Comparison of ENCODE assay signal across 17 cellular contexts in the genomic region with DNA sequence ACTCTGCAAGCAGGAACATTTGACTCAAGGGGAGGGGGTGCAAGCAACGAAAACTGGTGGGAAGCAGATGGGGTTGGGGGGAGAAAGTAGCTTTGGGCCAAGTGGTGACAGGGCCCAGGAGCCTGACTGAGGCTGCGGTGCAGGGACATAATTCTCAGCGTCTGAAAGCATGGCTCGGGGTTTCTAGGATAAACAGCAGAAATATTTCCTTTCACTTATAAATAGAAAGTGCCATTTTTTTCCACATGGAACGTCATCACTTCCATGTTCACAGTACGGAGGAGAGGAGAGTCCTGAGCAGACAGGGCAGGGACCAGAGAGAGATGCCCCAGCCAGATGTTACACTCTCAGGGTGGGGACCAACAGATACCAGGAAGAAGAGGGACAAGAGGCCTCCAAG.
DNase-seq lines count a peak whose midpoint lies in the region; TF ChIP-seq lines count a peak whose summit lies in the region.
"Had no signal": no experiment of that assay in that cellular context is flagged by ENCODE, and none has a peak within 500 bp of the region (broad histone marks: within the 10 kb centered on the region; RNA-seq: fewer than 3 reads in every experiment).

No MANE protein-coding gene starts in this region.

- no peak for TF ChIP-seq POLR2A in suprapubic skin (IDR thresholded peaks at IDR 0.05)

- H3K27me3 ChIP-seq in layer of hippocampus (ENCODE audit: control insufficient read depth, insufficient read depth, low read length) (no peaks in the 10 kb centered on the region), suprapubic skin (no peaks in the 10 kb centered on the region)
- H3K27me3 ChIP-seq: Peyer's patch had no signal

- H3K9me3 ChIP-seq in suprapubic skin: no peaks in the 10 kb centered on the region
- H3K9me3 ChIP-seq: Peyer's patch had no signal

- DNase-seq in GM04504 (ENCODE audit: low read depth): peak; percentile 38
- peak; percentile 91 for DNase-seq in coronary artery (ENCODE audit: low spot score)
- no peak for DNase-seq in suprapubic skin (ENCODE audit: low spot score in 2 of 2)
- no peak for DNase-seq in nephron progenitor cell
- no peak for DNase-seq in ecto neural progenitor cell (ENCODE audit: low spot score)
- no peak for DNase-seq in C1 segment of cervical spinal cord (lab: John Stamatoyannopoulos, UW)
- DNase-seq in activated CD4-positive, alpha-beta T cell treated with anti-CD3 and anti-CD28 coated beads, Interleukin-2, amount 10 ng/mL, durations not matched to agents 7 days and 5 days: no peak
- DNase-seq: activated CD8-positive, alpha-beta T cell treated with anti-CD3 and anti-CD28 coated beads, Interleukin-2, amount 10 ng/mL, durations not matched to agents 7 days and 5 days; activated naive CD4-positive, alpha-beta T cell; foreskin melanocyte; NCI-H510A treated with DMSO at 0.1 percent for 48 hours; stimulated activated CD4-positive, alpha-beta T cell treated with anti-CD3 and anti-CD28 coated beads, Interleukin-2, amount 100 ng/mL, for 48 hours; T1000 had no signal

- WGBS in suprapubic skin: 68% methylated on average over 6 of the region's 6 CpGs

- H3K27me3 Mint-ChIP-seq in nephron progenitor cell (ENCODE audit: low read depth, poor library complexity): no peaks in the 10 kb centered on the region
- H3K27me3 Mint-ChIP-seq in activated CD4-positive, alpha-beta T cell treated with anti-CD3 and anti-CD28 coated beads, Interleukin-2, amount 10 ng/mL, durations not matched to agents 7 days and 5 days: peaks cover 14% of the 10 kb centered on the region

- no peak overlapping the region for H3K4me3 Mint-ChIP-seq in nephron progenitor cell
- no peak overlapping the region for H3K4me3 Mint-ChIP-seq in activated CD4-positive, alpha-beta T cell treated with anti-CD3 and anti-CD28 coated beads, Interleukin-2, amount 10 ng/mL, durations not matched to agents 7 days and 5 days
- H3K4me3 Mint-ChIP-seq: activated CD8-positive, alpha-beta T cell treated with anti-CD3 and anti-CD28 coated beads, Interleukin-2, amount 10 ng/mL, durations not matched to agents 7 days and 5 days; IgD-negative memory B cell; stimulated activated effector memory CD8-positive, alpha-beta T cell treated with anti-CD3 and anti-CD28 coated beads, Interleukin-12 subunit alpha, Interleukin-12 subunit beta, amount 100 ng/mL, for 72 hours had no signal

- TF ChIP-seq CTCF in coronary artery (IDR thresholded peaks at IDR 0.05): no peak
- no peak for TF ChIP-seq CTCF in suprapubic skin (IDR thresholded peaks at IDR 0.05)
- no peak for TF ChIP-seq CTCF in nephron progenitor cell (IDR thresholded peaks at IDR 0.05)

- peaks cover 39% of the 10 kb centered on the region for H3K4me1 ChIP-seq in suprapubic skin

- no peak overlapping the region for H3K27ac Mint-ChIP-seq in nephron progenitor cell
- no peak overlapping the region for H3K27ac Mint-ChIP-seq in activated CD4-positive, alpha-beta T cell treated with anti-CD3 and anti-CD28 coated beads, Interleukin-2, amount 10 ng/mL, durations not matched to agents 7 days and 5 days
- H3K27ac Mint-ChIP-seq: activated CD8-positive, alpha-beta T cell treated with anti-CD3 and anti-CD28 coated beads, Interleukin-2, amount 10 ng/mL, durations not matched to agents 7 days and 5 days; stimulated activated effector memory CD8-positive, alpha-beta T cell treated with anti-CD3 and anti-CD28 coated beads, Interleukin-12 subunit alpha, Interleukin-12 subunit beta, amount 100 ng/mL, for 72 hours had no signal

- no peaks in the 10 kb centered on the region for H3K9me3 Mint-ChIP-seq in nephron progenitor cell
- H3K9me3 Mint-ChIP-seq in activated CD4-positive, alpha-beta T cell treated with anti-CD3 and anti-CD28 coated beads, Interleukin-2, amount 10 ng/mL, durations not matched to agents 7 days and 5 days: peaks cover 3% of the 10 kb centered on the region
- H3K9me3 Mint-ChIP-seq: IgD-negative memory B cell; stimulated activated effector memory CD8-positive, alpha-beta T cell treated with anti-CD3 and anti-CD28 coated beads, Interleukin-12 subunit alpha, Interleukin-12 subunit beta, amount 100 ng/mL, for 72 hours had no signal

- H3K4me3 ChIP-seq in coronary artery (no peak overlapping the region), suprapubic skin (no peak overlapping the region)
- H3K4me3 ChIP-seq: Peyer's patch had no signal

- peaks cover 75% of the 10 kb centered on the region for H3K4me1 Mint-ChIP-seq in nephron progenitor cell
- peaks cover 13% of the 10 kb centered on the region for H3K4me1 Mint-ChIP-seq in activated CD4-positive, alpha-beta T cell treated with anti-CD3 and anti-CD28 coated beads, Interleukin-2, amount 10 ng/mL, durations not matched to agents 7 days and 5 days
- H3K4me1 Mint-ChIP-seq: stimulated activated effector memory CD8-positive, alpha-beta T cell treated with anti-CD3 and anti-CD28 coated beads, Interleukin-12 subunit alpha, Interleukin-12 subunit beta, amount 100 ng/mL, for 72 hours had no signal

- no peak for TF ChIP-seq EP300 in suprapubic skin (IDR thresholded peaks at IDR 0.05)

- POLR2A ChIA-PET in activated CD4-positive, alpha-beta T cell treated with anti-CD3 and anti-CD28 coated beads, Interleukin-2, amount 10 ng/mL, durations not matched to agents 7 days and 5 days (lab: Charles Lee): no interaction called here

- peaks cover 11% of the 10 kb centered on the region for H3K36me3 Mint-ChIP-seq in nephron progenitor cell (ENCODE audit: low read depth)
- no peaks in the 10 kb centered on the region for H3K36me3 Mint-ChIP-seq in activated CD4-positive, alpha-beta T cell treated with anti-CD3 and anti-CD28 coated beads, Interleukin-2, amount 10 ng/mL, durations not matched to agents 7 days and 5 days (ENCODE audit: low read depth)
- H3K36me3 Mint-ChIP-seq: IgD-negative memory B cell; stimulated activated effector memory CD8-positive, alpha-beta T cell treated with anti-CD3 and anti-CD28 coated beads, Interleukin-12 subunit alpha, Interleukin-12 subunit beta, amount 100 ng/mL, for 72 hours had no signal

- H3K27ac ChIP-seq in coronary artery (peak overlapping the region; percentile 97 to 99), layer of hippocampus (ENCODE audit: low read depth, low read length) (peak overlapping the region; percentile 62), suprapubic skin (peak overlapping the region; percentile 41)

- no peaks in the 10 kb centered on the region for H3K36me3 ChIP-seq in suprapubic skin
- H3K36me3 ChIP-seq: Peyer's patch had no signal

- CTCF ChIA-PET in activated CD4-positive, alpha-beta T cell treated with anti-CD3 and anti-CD28 coated beads, Interleukin-2, amount 10 ng/mL, durations not matched to agents 7 days and 5 days (lab: Charles Lee): no interaction called here

Comparison
In these comparisons a context has a peak if more than half of its experiments do, and no peak if none do; other contexts are left out.
1. DNase-seq: peak in GM04504 (single experiment) and coronary artery (single experiment); none in suprapubic skin (0 of 2), nephron progenitor cell (single experiment), ecto neural progenitor cell (single experiment), C1 segment of cervical spinal cord (0 of 14) and activated CD4-positive, alpha-beta T cell treated with anti-CD3 and anti-CD28 coated beads, Interleukin-2, amount 10 ng/mL, durations not matched to agents 7 days and 5 days (single experiment).
2. H3K27ac ChIP-seq: peak in every context shown above with its lines; median percentile 98 in coronary artery; 62 in layer of hippocampus; 41 in suprapubic skin.